In the genomic region with DNA sequence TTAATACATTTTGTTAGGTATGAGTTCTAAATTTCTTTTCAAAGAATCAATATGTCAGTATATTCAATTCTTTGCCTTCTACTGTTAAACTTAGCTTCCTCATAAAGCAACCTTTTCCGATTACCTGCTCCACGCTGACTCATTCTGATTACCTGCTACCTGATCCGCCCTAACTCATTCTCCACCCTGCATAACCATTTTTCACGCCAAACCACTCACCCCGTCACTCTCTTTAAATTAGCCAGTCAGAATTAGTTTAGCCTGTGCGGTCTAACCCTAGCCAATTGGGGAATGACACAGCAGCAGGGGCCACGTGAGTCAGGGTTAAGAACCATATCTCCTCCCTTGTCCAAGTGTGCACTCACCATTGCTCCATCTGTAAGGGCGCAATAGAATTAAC, we compare ENCODE assay signal across 30 cellular contexts.
"Had no signal": no experiment of that assay in that cellular context is flagged by ENCODE, and none has a peak within 500 bp of the region (broad histone marks: within the 10 kb centered on the region; RNA-seq: fewer than 3 reads in every experiment).

No MANE protein-coding gene starts in this region.

- H3K4me3 ChIP-seq: ascending aorta, cardiac muscle cell, PC-9 had no signal

- ATAC-seq: activated CD8-positive, alpha-beta T cell treated with anti-CD3 and anti-CD28 coated beads, Interleukin-2, amount 10 ng/mL, durations not matched to agents 7 days and 5 days had no signal

- H3K9me3 ChIP-seq: ascending aorta had no signal

- H3K9me3 Mint-ChIP-seq: activated CD4-positive, alpha-beta T cell treated with anti-CD3 and anti-CD28 coated beads, Interleukin-2, amount 10 ng/mL, durations not matched to agents 24 days and 14 days; activated naive CD4-positive, alpha-beta T cell treated with anti-CD3 and anti-CD28 coated beads, Interleukin-2, amount 50 U/mL, for 24 hours; activated naive CD8-positive, alpha-beta T cell treated with anti-CD3 and anti-CD28 coated beads, Interleukin-2, amount 10 ng/mL, durations not matched to agents 7 days and 5 days; activated T-cell treated with anti-CD3 and anti-CD28 coated beads, Interleukin-2, amount 50 U/mL, for 24 hours; activated T-helper 2 cell treated with anti-CD3 and anti-CD28 coated beads, Interferon-gamma antibody, Interleukin-2, Interleukin-4, amounts not matched to agents 10 μg/mL and 5 μg/mL and 100 μg/mL, durations not matched to agents 14 hours and 24 hours and 36 hours; central memory CD8-positive, alpha-beta T cell had no signal

- H2AFZ ChIP-seq: PC-9 had no signal

- H3K27ac ChIP-seq: ascending aorta, cardiac muscle cell, PC-9, WERI-Rb-1 had no signal

- H3K4me3 Mint-ChIP-seq: activated CD4-positive, alpha-beta T cell treated with anti-CD3 and anti-CD28 coated beads, Interleukin-2, amount 10 ng/mL, durations not matched to agents 24 days and 14 days; activated CD8-positive, alpha-beta T cell treated with anti-CD3 and anti-CD28 coated beads, Interleukin-2, amount 10 ng/mL, durations not matched to agents 7 days and 5 days; activated naive CD4-positive, alpha-beta T cell treated with anti-CD3 and anti-CD28 coated beads, Interleukin-2, amount 50 U/mL, for 24 hours; activated naive CD8-positive, alpha-beta T cell treated with anti-CD3 and anti-CD28 coated beads, Interleukin-2, amount 10 ng/mL, durations not matched to agents 7 days and 5 days; activated T-cell treated with anti-CD3 and anti-CD28 coated beads, Interleukin-2, amount 50 U/mL, for 24 hours; central memory CD8-positive, alpha-beta T cell had no signal

- H3K27ac Mint-ChIP-seq: activated CD4-positive, alpha-beta T cell treated with anti-CD3 and anti-CD28 coated beads, Interleukin-2, amount 10 ng/mL, durations not matched to agents 24 days and 14 days; activated CD8-positive, alpha-beta T cell treated with anti-CD3 and anti-CD28 coated beads, Interleukin-2, amount 10 ng/mL, durations not matched to agents 7 days and 5 days; activated naive CD4-positive, alpha-beta T cell treated with anti-CD3 and anti-CD28 coated beads, Interleukin-2, amount 50 U/mL, for 24 hours; activated naive CD8-positive, alpha-beta T cell treated with anti-CD3 and anti-CD28 coated beads, Interleukin-2, amount 10 ng/mL, durations not matched to agents 7 days and 5 days; activated T-cell treated with anti-CD3 and anti-CD28 coated beads, Interleukin-2, amount 50 U/mL, for 24 hours; activated T-helper 2 cell treated with anti-CD3 and anti-CD28 coated beads, Interferon-gamma antibody, Interleukin-2, Interleukin-4, amounts not matched to agents 10 μg/mL and 5 μg/mL and 100 μg/mL, durations not matched to agents 14 hours and 24 hours and 36 hours had no signal

- H3K4me1 ChIP-seq: ascending aorta had no signal

- H3K36me3 ChIP-seq: ascending aorta, cardiac muscle cell, WERI-Rb-1 had no signal

- H3K36me3 Mint-ChIP-seq: activated naive CD4-positive, alpha-beta T cell treated with anti-CD3 and anti-CD28 coated beads, Interleukin-2, amount 50 U/mL, for 24 hours; activated naive CD8-positive, alpha-beta T cell treated with anti-CD3 and anti-CD28 coated beads, Interleukin-2, amount 10 ng/mL, durations not matched to agents 7 days and 5 days had no signal

- DNase-seq: activated CD4-positive, alpha-beta T cell treated with anti-CD3 and anti-CD28 coated beads, Interleukin-2, amount 10 ng/mL, durations not matched to agents 24 days and 14 days; activated CD4-positive, alpha-beta T cell treated with anti-CD3 and anti-CD28 coated beads, Interleukin-2, amount 50 U/mL, for 48 hours; activated CD8-positive, alpha-beta T cell treated with anti-CD3 and anti-CD28 coated beads, Interleukin-2, amount 10 ng/mL, durations not matched to agents 7 days and 5 days; activated gamma-delta T cell; activated naive CD4-positive, alpha-beta T cell treated with Interleukin-2 at 50 U/mL for 16 hours; activated naive CD8-positive, alpha-beta T cell treated with anti-CD3 and anti-CD28 coated beads, Interleukin-2, amount 10 ng/mL, durations not matched to agents 7 days and 5 days; activated T-cell treated with anti-CD3 and anti-CD28 coated beads, Interleukin-2, amount 50 U/mL, for 24 hours; amygdala; MM.1S; MV-4-11; NCI-H1092; NCI-H1436 treated with DMSO at 0.1 percent for 48 hours; NCI-H1694 treated with DMSO at 0.1 percent for 48 hours; NCI-H2029; NCI-H510A; NCI-H526; NCI-H748 treated with DMSO at 0.1 percent for 48 hours; NK-92 treated with Interleukin-12 subunit alpha and Interleukin-12 subunit beta, amount 100 ng/mL, for 24 hours; PC-9; Right ventricle myocardium superior; SW 1271; T-helper 1 cell; T-helper 2 cell; T-helper 9 cell; WERI-Rb-1 had no signal

- H3K27me3 ChIP-seq: ascending aorta, cardiac muscle cell had no signal

- H3K4me1 Mint-ChIP-seq: activated naive CD4-positive, alpha-beta T cell treated with anti-CD3 and anti-CD28 coated beads, Interleukin-2, amount 50 U/mL, for 24 hours; activated naive CD8-positive, alpha-beta T cell treated with anti-CD3 and anti-CD28 coated beads, Interleukin-2, amount 10 ng/mL, durations not matched to agents 7 days and 5 days; central memory CD8-positive, alpha-beta T cell had no signal

- H3K4me2 ChIP-seq: PC-9 had no signal
